ENCODE assay signal across 8 cellular contexts in genomic region chr20:17969884-17970409, GRCh38. TPM values are rescaled to one million over a fixed set of nuclear protein-coding genes. Genes with fewer than 3 reads are reported as not detected.
DNase-seq lines count a peak whose midpoint lies in the region; ATAC-seq and TF ChIP-seq lines count a peak whose summit lies in the region.

No MANE protein-coding gene starts in this region.

- H3K9ac ChIP-seq in SK-N-SH: peak overlapping the region; percentile 97

- TF ChIP-seq CTCF in SK-N-SH (IDR thresholded peaks at IDR 0.05): no peak
- no peak for TF ChIP-seq CTCF in LNCaP clone FGC (IDR thresholded peaks at IDR 0.05; ENCODE audit: control insufficient read depth, extremely low read depth, insufficient read depth)
- TF ChIP-seq CTCF in fibroblast of the aortic adventitia (IDR thresholded peaks at IDR 0.05; ENCODE audit: insufficient read depth, low read length): no peak

- no peaks in the 10 kb centered on the region for H3K27me3 Mint-ChIP-seq in activated CD8-positive, alpha-beta T cell treated with anti-CD3 and anti-CD28 coated beads, Interleukin-2, amount 10 ng/mL, durations not matched to agents 7 days and 5 days (ENCODE audit: low read depth)

- peak overlapping the region; percentile 80; the same call in 1 of the 2 replicates for H2AFZ ChIP-seq in SK-N-SH (ENCODE audit: low read depth)
- H2AFZ ChIP-seq in neuron (ENCODE audit: low read depth, low read length): peak overlapping the region; percentile 75

- ATAC-seq in SK-N-SH treated with all-trans-retinoic acid at 6 μM for 48 hours (no peak), GM19035 (IDR thresholded peaks at IDR 0.05; ENCODE audit: unreplicated experiment) (no peak)
- ATAC-seq in activated CD8-positive, alpha-beta T cell treated with anti-CD3 and anti-CD28 coated beads, Interleukin-2, amount 10 ng/mL, durations not matched to agents 7 days and 5 days: no peak

- H3K27ac Mint-ChIP-seq in activated CD8-positive, alpha-beta T cell treated with anti-CD3 and anti-CD28 coated beads, Interleukin-2, amount 10 ng/mL, durations not matched to agents 7 days and 5 days: peak overlapping the region; percentile 99

- peak overlapping the region; percentile 96 to 100 for H3K27ac ChIP-seq in SK-N-SH (ENCODE audit: low read depth in 2 of 2, low read length in 1 of 2)

- peaks cover 20% of the 10 kb centered on the region for H4K20me1 ChIP-seq in SK-N-SH (ENCODE audit: insufficient read depth)

- peaks cover 23% of the 10 kb centered on the region for H3F3A ChIP-seq in SK-N-SH (replicated peaks; ENCODE audit: insufficient read depth)

- TF ChIP-seq EP300 in SK-N-SH (IDR thresholded peaks at IDR 0.05; ENCODE audit: borderline replicate concordance in 1 of 2, low read depth in 1 of 2, low read length in 1 of 2): no peak

- POLR2A ChIA-PET in SK-N-SH (lab: Yijun Ruan, JAX): interaction anchor here (1.3 kb wide), 1 partner anchor 323 kb away, joined by 3 read pairs; no protein-coding TSS in a partner anchor
- POLR2A ChIA-PET in activated CD8-positive, alpha-beta T cell treated with anti-CD3 and anti-CD28 coated beads, Interleukin-2, amount 10 ng/mL, durations not matched to agents 7 days and 5 days (lab: Charles Lee): interaction anchor here (0.6 to 7.2 kb wide), 10 partner anchors 12 to 537 kb away, joined by 3 to 62 read pairs (median 5); partner anchors contain the start of genes KAT14, PET117 and RRBP1

- H3K4me3 ChIP-seq in SK-N-SH (ENCODE audit: low read depth in 2 of 2, low read length in 1 of 2) (peak overlapping the region; percentile 74 to 99), LNCaP clone FGC (ENCODE audit: low read depth, low read length) (peak overlapping the region; percentile 93), fibroblast of the aortic adventitia (ENCODE audit: low read depth, low read length) (peak overlapping the region; percentile 95), neuron (ENCODE audit: low read length) (peak overlapping the region; percentile 96)

- WGBS in SK-N-SH (ENCODE audit: low lambda C conversion rate): 12% methylated on average over 9 of the region's 9 CpGs

- H3K9me2 ChIP-seq in SK-N-SH: no peaks in the 10 kb centered on the region

- H3K4me3 Mint-ChIP-seq in activated CD8-positive, alpha-beta T cell treated with anti-CD3 and anti-CD28 coated beads, Interleukin-2, amount 10 ng/mL, durations not matched to agents 7 days and 5 days: peak overlapping the region; percentile 99

- no peaks in the 10 kb centered on the region for H3K27me3 ChIP-seq in SK-N-SH (ENCODE audit: insufficient read depth)
- no peaks in the 10 kb centered on the region for H3K27me3 ChIP-seq in neuron (ENCODE audit: insufficient read depth, low read length)

- peaks cover 46% of the 10 kb centered on the region for H3K4me1 Mint-ChIP-seq in activated CD8-positive, alpha-beta T cell treated with anti-CD3 and anti-CD28 coated beads, Interleukin-2, amount 10 ng/mL, durations not matched to agents 7 days and 5 days (ENCODE audit: low read depth)

- H3K4me1 ChIP-seq in SK-N-SH (ENCODE audit: control insufficient read depth in 1 of 2, insufficient read depth in 2 of 2, low read depth in 1 of 2, low read length in 1 of 2): peaks cover 25 to 32% of the 10 kb centered on the region in 2 experiments; a peak in 3 of 4 replicates
- peaks cover 52% of the 10 kb centered on the region for H3K4me1 ChIP-seq in neuron (ENCODE audit: insufficient read depth, low read length)

- peaks cover 79% of the 10 kb centered on the region for H3K36me3 Mint-ChIP-seq in activated CD8-positive, alpha-beta T cell treated with anti-CD3 and anti-CD28 coated beads, Interleukin-2, amount 10 ng/mL, durations not matched to agents 7 days and 5 days (ENCODE audit: low read depth)

- peaks cover 6 to 7% of the 10 kb centered on the region in 2 experiments for H3K36me3 ChIP-seq in SK-N-SH (replicated peaks in 1 of 2; ENCODE audit: control insufficient read depth in 1 of 2, insufficient read depth in 2 of 2, low read length in 1 of 2)
- H3K36me3 ChIP-seq in neuron (ENCODE audit: insufficient read depth, low read length): peaks cover 3% of the 10 kb centered on the region

- no peak for TF ChIP-seq RAD21 in SK-N-SH (IDR thresholded peaks at IDR 0.05; ENCODE audit: low read length)

- H3K9me3 ChIP-seq in SK-N-SH: no peaks in the 10 kb centered on the region
- H3K9me3 ChIP-seq in neuron (ENCODE audit: low read length): no peaks in the 10 kb centered on the region

- no peak for DNase-seq in SK-N-SH
- no peak for DNase-seq in LNCaP clone FGC (ENCODE audit: low read depth)
- peak; percentile 66 for DNase-seq in activated CD8-positive, alpha-beta T cell treated with anti-CD3 and anti-CD28 coated beads, Interleukin-2, amount 10 ng/mL, durations not matched to agents 7 days and 5 days
- DNase-seq in fibroblast of the aortic adventitia (ENCODE audit: low read depth): no peak
- no peak for DNase-seq in cerebellar nuclear complex (lab: John Stamatoyannopoulos, UW)

- peaks cover 92% of the 10 kb centered on the region for H3K79me2 ChIP-seq in SK-N-SH (ENCODE audit: insufficient read depth)

- peak overlapping the region; percentile 86 for H3K4me2 ChIP-seq in SK-N-SH

- H3K9me3 Mint-ChIP-seq in activated CD8-positive, alpha-beta T cell treated with anti-CD3 and anti-CD28 coated beads, Interleukin-2, amount 10 ng/mL, durations not matched to agents 7 days and 5 days (ENCODE audit: insufficient read depth): no peaks in the 10 kb centered on the region

- CTCF ChIA-PET in SK-N-SH (lab: Yijun Ruan, JAX): interaction anchor here (0.9 to 1.5 kb wide), 3 partner anchors 21 to 31 kb away, joined by 3 to 7 read pairs (median 3); no protein-coding TSS in a partner anchor
- CTCF ChIA-PET in activated CD8-positive, alpha-beta T cell treated with anti-CD3 and anti-CD28 coated beads, Interleukin-2, amount 10 ng/mL, durations not matched to agents 7 days and 5 days (lab: Charles Lee): interaction anchor here (1.0 to 9.5 kb wide), 7 partner anchors 12 to 464 kb away, joined by 4 to 100 read pairs (median 6); partner anchors contain the start of gene RRBP1

TF ChIP-seq in SK-N-SH, 30 proteins besides CTCF, POLR2A, EP300 and RAD21 (continues in another document):
- TF ChIP-seq USF1 (IDR thresholded peaks at IDR 0.05; ENCODE audit: borderline replicate concordance, low read depth) (peak; percentile 30; the same call in 1 of the 2 replicates), GABPA (IDR thresholded peaks at IDR 0.05; ENCODE audit: low read depth) (peak; percentile 24; the same call in 1 of the 2 replicates), ELF1 (IDR thresholded peaks at IDR 0.05) (peak; percentile 22; the same call in 1 of the 2 replicates), CHD2 (IDR thresholded peaks at IDR 0.05; ENCODE audit: low read length, partially characterized antibody) (no peak), TAF1 (IDR thresholded peaks at IDR 0.05; ENCODE audit: borderline replicate concordance, low read depth, low read length) (0 out of 2 replicates have a peak, but pooled peaks have one; percentile 28), POLR2AphosphoS5 (IDR thresholded peaks at IDR 0.05; ENCODE audit: low read depth, low read length) (0 out of 2 replicates have a peak, but pooled peaks have one; percentile 28), RFX5 (IDR thresholded peaks at IDR 0.05; ENCODE audit: low read length) (no peak), NRF1 (IDR thresholded peaks at IDR 0.05; ENCODE audit: low read depth, low read length) (no peak)

TF ChIP-seq in SK-N-SH treated with all-trans-retinoic acid at 6 μM for 48 hours, 23 proteins besides CTCF, POLR2A, EP300 and RAD21:
- TF ChIP-seq ZNF8 (CRISPR knock-in tag; IDR thresholded peaks at IDR 0.05) (no peak), ESRRG (CRISPR knock-in tag; IDR thresholded peaks at IDR 0.05) (no peak), PPARA (CRISPR knock-in tag; IDR thresholded peaks at IDR 0.05; ENCODE audit: borderline replicate concordance) (no peak), TOX (CRISPR knock-in tag; IDR thresholded peaks at IDR 0.05; ENCODE audit: borderline replicate concordance) (no peak), RARB (CRISPR knock-in tag; IDR thresholded peaks at IDR 0.05) (no peak), PATZ1 (CRISPR knock-in tag; IDR thresholded peaks at IDR 0.05; ENCODE audit: borderline replicate concordance) (no peak)
TF ChIP-seq in SK-N-SH treated with all-trans-retinoic acid at 6 μM for 48 hours: peak in this region for 0.

RNA-seq across cellular contexts. Expression of gene MGME1, which starts 1.1 kb away (rescaled TPM):
- polyA plus RNA-seq in SK-N-SH (2012; rRNA removed): 7.9 and 10.2 TPM in 2 replicates
- 9.4 and 9.5 TPM in 2 replicates for polyA plus RNA-seq in SK-N-SH (2012; cell fraction: cytosol; rRNA removed)
- polyA plus RNA-seq in SK-N-SH (2012; cell fraction: nucleus; rRNA removed): 10.4 and 14.2 TPM in 2 replicates
- 10 to 100 TPM; 39.4 to 46.9 TPM for total RNA-seq in activated CD8-positive, alpha-beta T cell treated with anti-CD3 and anti-CD28 coated beads, Interleukin-2, amount 10 ng/mL, durations not matched to agents 7 days and 5 days
- 6.3 and 18.6 TPM in 2 replicates for total RNA-seq in fibroblast of the aortic adventitia (ENCODE audit: low replicate concordance)

RNA-seq across cellular contexts. Expression of gene SNX5, which starts 1.4 kb away (rescaled TPM):
- polyA plus RNA-seq in SK-N-SH (2012; rRNA removed): 69.2 and 76.2 TPM in 2 replicates
- 54.8 and 71.2 TPM in 2 replicates for polyA plus RNA-seq in SK-N-SH (2012; cell fraction: cytosol; rRNA removed)
- polyA plus RNA-seq in SK-N-SH (2012; cell fraction: nucleus; rRNA removed): 141 and 175 TPM in 2 replicates
- total RNA-seq in activated CD8-positive, alpha-beta T cell treated with anti-CD3 and anti-CD28 coated beads, Interleukin-2, amount 10 ng/mL, durations not matched to agents 7 days and 5 days: 100 to 1,000 TPM; 168 to 177 TPM
- 99.7 and 147 TPM in 2 replicates for total RNA-seq in fibroblast of the aortic adventitia (ENCODE audit: low replicate concordance)
